Comparison of ENCODE assay signal across 2 cellular contexts in the genomic region with DNA sequence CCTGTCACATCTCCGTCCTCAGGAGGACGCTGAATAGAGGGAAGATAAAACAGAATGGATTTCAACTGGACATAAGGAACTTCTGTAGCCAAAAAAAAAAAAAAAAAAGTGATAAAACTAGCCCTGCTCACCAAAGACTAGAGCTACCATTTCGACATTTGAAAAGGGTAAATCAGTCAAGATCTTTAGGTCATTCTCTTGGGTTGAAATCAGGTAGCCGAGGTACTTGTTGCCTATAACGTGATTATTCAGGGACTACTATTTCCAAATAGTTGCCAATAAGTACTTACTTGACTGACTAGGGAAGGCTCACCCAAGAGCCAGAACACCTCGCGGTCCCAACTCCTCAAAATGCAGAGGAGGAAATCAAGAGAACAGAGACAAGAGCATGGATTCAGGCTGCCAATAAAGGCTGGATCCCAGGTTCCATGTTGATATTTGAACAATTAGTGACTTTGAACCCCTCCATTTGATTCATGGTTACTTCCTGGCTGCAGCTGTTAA.
TF ChIP-seq lines count a peak whose summit lies in the region.

No MANE protein-coding gene starts in this region.

TF ChIP-seq in HEK293, 187 proteins besides CTCF, POLR2A, EP300 and RAD21 (continued from another document):
- TF ChIP-seq ZBTB21 (tag by site-specific recombination; IDR thresholded peaks at IDR 0.05) = no peak
- TF ChIP-seq SCRT2 (tag by site-specific recombination; IDR thresholded peaks at IDR 0.05) = peak; percentile 76
- no peak for TF ChIP-seq PRDM2 (tag by site-specific recombination; IDR thresholded peaks at IDR 0.05; ENCODE audit: borderline replicate concordance)
- TF ChIP-seq ZNF837 (tag by site-specific recombination; IDR thresholded peaks at IDR 0.05) = no peak
- no peak for TF ChIP-seq ZNF596 (tag by site-specific recombination; IDR thresholded peaks at IDR 0.05)
- TF ChIP-seq ZNF624 (tag by site-specific recombination; IDR thresholded peaks at IDR 0.05) = no peak
- no peak for TF ChIP-seq ZNF311 (tag by site-specific recombination; IDR thresholded peaks at IDR 0.05; ENCODE audit: borderline replicate concordance)

TF ChIP-seq in WTC11, 78 proteins besides CTCF, POLR2A, EP300 and RAD21 (continued from another document):
- TF ChIP-seq ARID4B (CRISPR knock-in tag; IDR thresholded peaks at IDR 0.05; ENCODE audit: borderline replicate concordance) (no peak), IRF2 (CRISPR knock-in tag; IDR thresholded peaks at IDR 0.05; ENCODE audit: borderline replicate concordance, low read depth) (no peak), TEAD1 (CRISPR knock-in tag; IDR thresholded peaks at IDR 0.05) (no peak), MYBL2 (CRISPR knock-in tag; IDR thresholded peaks at IDR 0.05) (no peak), MXD4 (CRISPR knock-in tag; IDR thresholded peaks at IDR 0.05; ENCODE audit: borderline replicate concordance) (no peak), EMX1 (CRISPR knock-in tag; IDR thresholded peaks at IDR 0.05) (no peak), PRRX2 (CRISPR knock-in tag; IDR thresholded peaks at IDR 0.05) (no peak), FOXK1 (CRISPR knock-in tag; IDR thresholded peaks at IDR 0.05) (no peak), ZNF671 (CRISPR knock-in tag; IDR thresholded peaks at IDR 0.05) (no peak), KAT7 (CRISPR knock-in tag; IDR thresholded peaks at IDR 0.05; ENCODE audit: borderline replicate concordance) (no peak), CBFB (CRISPR knock-in tag; IDR thresholded peaks at IDR 0.05; ENCODE audit: low read depth) (no peak), ZNF219 (CRISPR knock-in tag; IDR thresholded peaks at IDR 0.05; ENCODE audit: borderline replicate concordance) (no peak)
